ENCODE assay signal across 8 cellular contexts in the genomic region with DNA sequence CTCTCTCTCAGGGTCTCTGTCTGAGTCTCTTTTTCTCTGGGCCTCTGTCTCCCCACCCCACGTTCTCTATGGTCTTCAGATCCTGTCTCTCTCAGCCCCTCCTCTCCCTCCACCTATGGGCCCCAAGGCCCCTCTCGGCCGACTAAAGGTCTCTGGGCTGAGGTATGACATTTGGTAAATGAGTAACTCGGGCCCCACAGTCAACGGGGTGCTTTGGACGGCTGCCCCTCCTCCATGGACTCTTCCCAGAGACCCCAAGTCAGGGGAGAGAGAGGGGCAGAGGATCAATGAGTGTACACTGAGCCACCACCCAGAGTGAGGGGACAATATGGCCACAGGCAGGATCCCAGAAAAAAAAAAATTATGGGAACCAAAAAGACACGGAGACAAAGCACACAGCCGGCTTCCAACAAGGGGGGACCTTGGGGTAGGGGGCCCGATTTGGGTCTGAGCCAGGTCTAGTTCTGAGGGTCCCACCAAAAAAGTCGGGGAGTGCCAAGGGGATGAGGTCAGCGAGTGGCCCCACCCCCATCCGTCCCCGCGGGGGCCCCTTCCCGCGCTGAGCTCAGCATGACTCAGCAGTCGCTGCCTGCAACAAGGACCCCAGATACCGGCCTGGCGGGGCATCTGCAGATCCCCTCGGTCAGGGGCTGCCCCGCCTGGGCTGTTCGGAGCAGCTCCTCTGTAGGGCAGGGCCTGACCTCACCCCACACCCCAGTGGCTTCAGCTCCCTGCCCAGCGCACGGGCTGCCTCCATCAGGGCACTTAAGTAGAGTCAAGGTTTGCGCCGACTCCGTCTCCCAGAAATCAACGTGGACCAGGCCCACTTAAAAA. TPM values are rescaled to one million over a fixed set of nuclear protein-coding genes. Genes with fewer than 3 reads are reported as not detected.
DNase-seq lines count a peak whose midpoint lies in the region; ATAC-seq, FAIRE-seq and TF ChIP-seq lines count a peak whose summit lies in the region.

No MANE protein-coding gene starts in this region.

- no peak overlapping the region; the same call in 1 of the 2 replicates for H3K4ac ChIP-seq in H9 (ENCODE audit: low read depth, low read length)

- H3K4me2 ChIP-seq in H9 (ENCODE audit: insufficient read depth, insufficient read length, low read length) = peak overlapping the region; percentile 46

- peaks cover 14% of the 10 kb centered on the region for H3K23me2 ChIP-seq in H9 (ENCODE audit: insufficient read length, low read depth, low read length, poor library complexity, severe bottlenecking)

- no peak overlapping the region for H2BK20ac ChIP-seq in H9 (ENCODE audit: low read depth, low read length, poor library complexity, severe bottlenecking)

- H4K20me1 ChIP-seq in H9 (ENCODE audit: control insufficient read depth, insufficient read depth, insufficient read length) = peaks cover 3% of the 10 kb centered on the region

- no peak overlapping the region for H2AFZ ChIP-seq in H9 (ENCODE audit: low read length)

- H3K4me3 Mint-ChIP-seq in H9 (peak overlapping the region; percentile 96 to 98), type B pancreatic cell (peak overlapping the region; percentile 98)
- peak overlapping the region; percentile 99 for H3K4me3 Mint-ChIP-seq in activated naive CD8-positive, alpha-beta T cell

- no peak overlapping the region for H4K8ac ChIP-seq in H9 (replicated peaks; ENCODE audit: insufficient read length, low read depth, low read length)

- no peak overlapping the region for H2BK5ac ChIP-seq in H9 (ENCODE audit: insufficient read length, low read length)

- H3T11ph ChIP-seq in H9 (ENCODE audit: low read length) = no peak overlapping the region

- peak; percentile 8 to 39 (median 22) for ATAC-seq in pancreas

- no CpG with 5 or more reads among the region's 28 CpGs for WGBS in H9 (ENCODE audit: extremely low coverage, insufficient read length, low lambda C conversion rate)
- WGBS in pancreas, 2 donors = 13 to 19% methylated on average over 24 to 28 of the region's 28 CpGs

- H3K4me1 Mint-ChIP-seq in H9 (peaks cover 30 to 45% of the 10 kb centered on the region in 2 experiments), type B pancreatic cell (ENCODE audit: unreplicated experiment) (peaks cover 31% of the 10 kb centered on the region)
- peaks cover 51% of the 10 kb centered on the region for H3K4me1 Mint-ChIP-seq in activated naive CD8-positive, alpha-beta T cell (ENCODE audit: low read depth)

- no peak overlapping the region for H4K91ac ChIP-seq in H9 (ENCODE audit: insufficient read length, low read depth, low read length)

- DNase-seq in H9 (peak; percentile 90), SK-N-DZ (ENCODE audit: low spot score) (peak; percentile 43), cardiac muscle cell (ENCODE audit: low read depth in 1 of 2, low spot score in 1 of 2) (peak; percentile 55 to 76), pancreas (peak; percentile 63 to 88 (median 80)), type B pancreatic cell (ENCODE audit: extremely low spot score, unreplicated experiment) (peak; percentile 78), NK-92 (lab: John Stamatoyannopoulos, UW; ENCODE audit: unreplicated experiment) (no peak)

- H3K23ac ChIP-seq in H9 (ENCODE audit: insufficient read length, low read depth, low read length) = no peak overlapping the region

- peaks cover 0 to 5% of the 10 kb centered on the region in 2 experiments; a peak in 2 of 5 replicates for H3K9me3 Mint-ChIP-seq in H9
- no peaks in the 10 kb centered on the region for H3K9me3 Mint-ChIP-seq in activated naive CD8-positive, alpha-beta T cell (ENCODE audit: low read depth)
- H3K9me3 Mint-ChIP-seq in type B pancreatic cell = no peaks in the 10 kb centered on the region

- H3K27me3 Mint-ChIP-seq in H9 (ENCODE audit: low read depth) (peaks cover 2% of the 10 kb centered on the region; the same call in 1 of the 2 replicates), type B pancreatic cell (peaks cover 3% of the 10 kb centered on the region)
- H3K27me3 Mint-ChIP-seq in activated naive CD8-positive, alpha-beta T cell = no peaks in the 10 kb centered on the region

- H3K27me3 ChIP-seq in H9 (ENCODE audit: insufficient read depth, low read length) (no peaks in the 10 kb centered on the region), cardiac muscle cell (no peaks in the 10 kb centered on the region), pancreas (no peaks in the 10 kb centered on the region)

- no peak for FAIRE-seq in pancreas (lab: Jason Lieb, UNC)

- H3K9me3 ChIP-seq in H9 (ENCODE audit: control insufficient read depth, low read depth, low read length) (no peaks in the 10 kb centered on the region), cardiac muscle cell (ENCODE audit: low read depth) (no peaks in the 10 kb centered on the region), pancreas (no peaks in the 10 kb centered on the region)

- no peaks in the 10 kb centered on the region for H3K79me1 ChIP-seq in H9 (ENCODE audit: insufficient read depth, low read depth, low read length, poor library complexity, severe bottlenecking)

- no peak overlapping the region; the same call in 1 of the 2 replicates for H2BK15ac ChIP-seq in H9 (ENCODE audit: low read depth, low read length)

- peak overlapping the region; percentile 82; the same call in 1 of the 2 replicates for H3K14ac ChIP-seq in H9 (ENCODE audit: insufficient read depth, low read length)

- H3K9ac ChIP-seq in H9 (ENCODE audit: extremely low read depth, insufficient read length, low read length) = peak overlapping the region; percentile 69

- peak overlapping the region; percentile 91 for H3K18ac ChIP-seq in H9 (ENCODE audit: insufficient read length, low read depth, low read length)

- no peak overlapping the region for H3K56ac ChIP-seq in H9 (ENCODE audit: insufficient read length, low read depth, low read length)

- H2AK5ac ChIP-seq in H9 (ENCODE audit: insufficient read length, low read length) = no peak overlapping the region

- no peak overlapping the region for H2BK12ac ChIP-seq in H9 (ENCODE audit: insufficient read length, low read depth, low read length)

- peak overlapping the region; percentile 97 to 98 (median 98) for H3K27ac Mint-ChIP-seq in H9
- H3K27ac Mint-ChIP-seq in activated naive CD8-positive, alpha-beta T cell = peak overlapping the region; percentile 99
- peak overlapping the region; percentile 97 for H3K27ac Mint-ChIP-seq in type B pancreatic cell

- H3K4me3 ChIP-seq in cardiac muscle cell (peak overlapping the region; percentile 4), pancreas (peak overlapping the region in 2 of 4 donors; percentile 16 to 84)

- TF ChIP-seq CTCF in C4-2B (conservative IDR thresholded peaks at IDR 0.05) = no peak
- no peak for TF ChIP-seq CTCF in H9 (conservative IDR thresholded peaks at IDR 0.05)
- TF ChIP-seq CTCF in cardiac muscle cell (IDR thresholded peaks at IDR 0.05; ENCODE audit: low read depth, low read length) = no peak
- no peak for TF ChIP-seq CTCF in pancreas (IDR thresholded peaks at IDR 0.05)
- TF ChIP-seq CTCF in type B pancreatic cell (conservative IDR thresholded peaks at IDR 0.05) = no peak

- H3K27ac ChIP-seq in C4-2B (peak overlapping the region; percentile 70), H9 (ENCODE audit: insufficient read length, low read depth, low read length) (peak overlapping the region; percentile 57), cardiac muscle cell (peak overlapping the region; percentile 82), pancreas (peak overlapping the region; percentile 44 to 93 (median 88))

- H3K36me3 Mint-ChIP-seq in H9 (ENCODE audit: insufficient read depth in 1 of 3, low read depth in 3 of 3) (peaks cover 24 to 58% (median 43%) of the 10 kb centered on the region in 3 experiments; a peak in 6 of 7 replicates), type B pancreatic cell (peaks cover 22% of the 10 kb centered on the region)
- peaks cover 3% of the 10 kb centered on the region for H3K36me3 Mint-ChIP-seq in activated naive CD8-positive, alpha-beta T cell

- H2BK120ac ChIP-seq in H9 (ENCODE audit: low read depth, low read length, poor library complexity, severe bottlenecking) = no peak overlapping the region

- intact Hi-C loops in pancreas (cut with DNase I) = loop anchor here in 2 of 3 donors (10.0 kb wide), 2 partner anchors 89 to 169 kb away; partner anchors contain the start of gene PPP1R15A (in 1 of the 2)

- H3K79me2 ChIP-seq in H9 (ENCODE audit: insufficient read depth, low read length) = no peaks in the 10 kb centered on the region

- H3K36me3 ChIP-seq in cardiac muscle cell (peaks cover 11% of the 10 kb centered on the region), pancreas (no peaks in the 10 kb centered on the region)

- no peaks in the 10 kb centered on the region; the same call in 1 of the 2 replicates for H3K4me1 ChIP-seq in H9 (ENCODE audit: insufficient read depth, low read length)
- H3K4me1 ChIP-seq in cardiac muscle cell (ENCODE audit: low read depth) = peaks cover 17% of the 10 kb centered on the region
- H3K4me1 ChIP-seq in pancreas = peaks cover 14 to 17% (median 15%) of the 10 kb centered on the region in 3 donors

- no peak overlapping the region for H4K5ac ChIP-seq in H9 (ENCODE audit: insufficient read length, low read depth, low read length)

RNA-seq across cellular contexts. Expression of gene FTL, which starts 1.5 kb away (rescaled TPM):
- 1,244 and 1,245 TPM in 2 replicates for total RNA-seq in H9 (2021)
- polyA plus RNA-seq in SK-N-DZ (2014; cell fraction: cytosol; rRNA removed) = 980 and 1,050 TPM in 2 replicates
- 626 and 695 TPM in 2 replicates for polyA plus RNA-seq in SK-N-DZ (2014; cell fraction: nucleus; rRNA removed)
- total RNA-seq in cardiac muscle cell = 760 and 891 TPM in 2 replicates
- polyA plus RNA-seq in cardiac muscle cell = 1,227 and 1,335 TPM in 2 replicates
- 1,000 to 10,000 TPM in 1 of 6 donors, 100 to 1,000 TPM in 5; 394 to 1,427 (median 690) TPM for total RNA-seq in pancreas
- 1,000 to 10,000 TPM; 1,427 to 1,473 TPM for polyA plus RNA-seq in pancreas
- 1,657 and 2,039 TPM in 2 replicates for total RNA-seq in type B pancreatic cell (ENCODE audit: low replicate concordance)

RNA-seq across cellular contexts. Expression of gene BAX, which starts 8.9 kb away (rescaled TPM):
- total RNA-seq in H9 (2021) (310 and 315 TPM in 2 replicates), cardiac muscle cell (64.2 and 126 TPM in 2 replicates), pancreas (10 to 100 TPM; 20.3 to 41.5 (median 28.0) TPM), type B pancreatic cell (ENCODE audit: low replicate concordance) (161 and 201 TPM in 2 replicates)
- 50.4 and 59.5 TPM in 2 replicates for polyA plus RNA-seq in SK-N-DZ (2014; cell fraction: cytosol; rRNA removed)
- 33.0 and 50.3 TPM in 2 replicates for polyA plus RNA-seq in SK-N-DZ (2014; cell fraction: nucleus; rRNA removed)
- polyA plus RNA-seq in cardiac muscle cell (68.7 and 95.2 TPM in 2 replicates), pancreas (10 to 100 TPM; 43.5 to 48.1 TPM)

RNA-seq across cellular contexts. Expression of gene GYS1, which starts 29.5 kb away (rescaled TPM):
- total RNA-seq in H9 (2021) (44.3 and 45.6 TPM in 2 replicates), cardiac muscle cell (155 and 165 TPM in 2 replicates), pancreas (10 to 100 TPM in 4 of 6 donors, 1 to 10 TPM in 2; 7.3 to 14.6 (median 12.2) TPM), type B pancreatic cell (ENCODE audit: low replicate concordance) (62.1 and 64.8 TPM in 2 replicates)
- polyA plus RNA-seq in SK-N-DZ (2014; cell fraction: cytosol; rRNA removed) = 10.2 and 10.3 TPM in 2 replicates
- polyA plus RNA-seq in SK-N-DZ (2014; cell fraction: nucleus; rRNA removed) = 6.2 and 6.5 TPM in 2 replicates
- polyA plus RNA-seq in cardiac muscle cell (175 and 195 TPM in 2 replicates), pancreas (10 to 100 TPM; 14.5 to 18.2 TPM)

RNA-seq across cellular contexts. Expression of gene DHDH, which starts 30.1 kb away (rescaled TPM):
- total RNA-seq in H9 (2021) = 1.4 and 2.0 TPM in 2 replicates
- not detected in 2 replicates for polyA plus RNA-seq in SK-N-DZ (2014; cell fraction: cytosol; rRNA removed)
- polyA plus RNA-seq in SK-N-DZ (2014; cell fraction: nucleus; rRNA removed) = not detected in 2 replicates
- total RNA-seq in cardiac muscle cell = 2.2 and 4.8 TPM in 2 replicates
- 7.0 and 10.2 TPM in 2 replicates for polyA plus RNA-seq in cardiac muscle cell
- under 1 TPM in 1 of 6 donors, not detected in 5; 0.28 TPM for total RNA-seq in pancreas
- polyA plus RNA-seq in pancreas = 1 to 10 TPM in 1 of 2 donors, under 1 TPM in 1; 0.30 to 1.0 TPM
- total RNA-seq in type B pancreatic cell (ENCODE audit: low replicate concordance) = 1.4 and 3.4 TPM in 2 replicates

RNA-seq across cellular contexts. Expression of gene RUVBL2, which starts 30.1 kb away (rescaled TPM):
- total RNA-seq in H9 (2021) (130 and 134 TPM in 2 replicates), cardiac muscle cell (240 and 294 TPM in 2 replicates), pancreas (10 to 100 TPM; 17.0 to 38.0 (median 29.1) TPM), type B pancreatic cell (ENCODE audit: low replicate concordance) (72.6 and 99.5 TPM in 2 replicates)
- polyA plus RNA-seq in SK-N-DZ (2014; cell fraction: cytosol; rRNA removed) = 174 and 178 TPM in 2 replicates
- 150 and 173 TPM in 2 replicates for polyA plus RNA-seq in SK-N-DZ (2014; cell fraction: nucleus; rRNA removed)
- polyA plus RNA-seq in cardiac muscle cell (128 and 167 TPM in 2 replicates), pancreas (10 to 100 TPM; 43.9 to 44.9 TPM)
